17 cellular contexts compared by ENCODE assay signal in genomic region chr6:114033606-114034005, GRCh38.
DNase-seq lines count a peak whose midpoint lies in the region; ATAC-seq and TF ChIP-seq lines count a peak whose summit lies in the region.
"Had no signal": no experiment of that assay in that cellular context is flagged by ENCODE, and none has a peak within 500 bp of the region (broad histone marks: within the 10 kb centered on the region; RNA-seq: fewer than 3 reads in every experiment).

No MANE protein-coding gene starts in this region.

- no peaks in the 10 kb centered on the region for H3K9me3 ChIP-seq in RWPE2 (ENCODE audit: severe bottlenecking)
- H3K9me3 ChIP-seq: A549, BE2C had no signal

- no peaks in the 10 kb centered on the region for H3K36me3 Mint-ChIP-seq in activated T-helper 1 cell treated with anti-CD3 and anti-CD28 coated beads, Interleukin-12 subunit alpha, Interleukin-12 subunit beta, Interleukin-2, Interleukin-4 antibody, amounts not matched to agents 30 ng/mL and 10 ng/mL and 1 ng/mL, durations not matched to agents 14 hours and 24 hours and 36 hours (ENCODE audit: low read depth)
- H3K36me3 Mint-ChIP-seq in stimulated activated naive B cell treated with anti-CD40 and anti-IgM and Interleukin-4, amounts not matched to agents 10 μg/mL and 1 μg/mL and 100 μg/mL, for 72 hours, result no peaks in the 10 kb centered on the region
- H3K36me3 Mint-ChIP-seq: CD4-positive, alpha-beta memory T cell; IgD-negative memory B cell had no signal

- no peak overlapping the region for H3K27ac ChIP-seq in RWPE2 (ENCODE audit: poor library complexity, severe bottlenecking)
- H3K27ac ChIP-seq: A549, C4-2B, GM23248 had no signal

- no peak overlapping the region for H3K4me3 Mint-ChIP-seq in activated T-helper 1 cell treated with anti-CD3 and anti-CD28 coated beads, Interleukin-12 subunit alpha, Interleukin-12 subunit beta, Interleukin-2, Interleukin-4 antibody, amounts not matched to agents 30 ng/mL and 10 ng/mL and 1 ng/mL, durations not matched to agents 14 hours and 24 hours and 36 hours
- H3K4me3 Mint-ChIP-seq in stimulated activated naive B cell treated with anti-CD40 and anti-IgM and Interleukin-4, amounts not matched to agents 10 μg/mL and 1 μg/mL and 100 μg/mL, for 72 hours, result no peak overlapping the region
- H3K4me3 Mint-ChIP-seq: CD4-positive, alpha-beta memory T cell; IgD-negative memory B cell had no signal

- peak; percentile 9 for DNase-seq in EL
- DNase-seq in RWPE2 (ENCODE audit: low spot score), result no peak
- peak; percentile 12 to 53 for DNase-seq in foreskin fibroblast
- DNase-seq in activated T-helper 1 cell treated with anti-CD3 and anti-CD28 coated beads, Interleukin-12 subunit alpha, Interleukin-12 subunit beta, Interleukin-2, Interleukin-4 antibody, amounts not matched to agents 30 ng/mL and 10 ng/mL and 1 ng/mL, durations not matched to agents 14 hours and 24 hours and 36 hours (ENCODE audit: low spot score), result no peak
- DNase-seq in stimulated activated naive B cell treated with anti-CD40 and anti-IgM and Interleukin-4, amounts not matched to agents 10 μg/mL and 1 μg/mL and 100 μg/mL, for 72 hours, result no peak
- no peak for DNase-seq in NCI-H2029 treated with DMSO at 0.1 percent for 48 hours (lab: John Stamatoyannopoulos, UW)
- DNase-seq in cerebellar cortex (ENCODE audit: low spot score), result no peak
- DNase-seq: BE2C; CD4-positive, alpha-beta memory T cell; COR-L47; DMS53; GM23248; H7 had no signal

- no peaks in the 10 kb centered on the region for H3K4me1 ChIP-seq in RWPE2 (ENCODE audit: insufficient read depth, poor library complexity, severe bottlenecking)
- H3K4me1 ChIP-seq: A549 had no signal

- no peak overlapping the region for H3K4me3 ChIP-seq in RWPE2 (ENCODE audit: severe bottlenecking)
- H3K4me3 ChIP-seq in foreskin fibroblast (ENCODE audit: low read depth in 1 of 2, low read length in 2 of 2), result no peak overlapping the region
- H3K4me3 ChIP-seq: A549, GM12878, GM23248 had no signal

- no peaks in the 10 kb centered on the region for H3K36me3 ChIP-seq in RWPE2 (ENCODE audit: low read depth)
- H3K36me3 ChIP-seq: BE2C had no signal

- no peaks in the 10 kb centered on the region for H3K27me3 ChIP-seq in RWPE2 (ENCODE audit: insufficient read depth, poor library complexity, severe bottlenecking)
- H3K27me3 ChIP-seq: BE2C had no signal

- no peaks in the 10 kb centered on the region for H3K9me3 Mint-ChIP-seq in activated T-helper 1 cell treated with anti-CD3 and anti-CD28 coated beads, Interleukin-12 subunit alpha, Interleukin-12 subunit beta, Interleukin-2, Interleukin-4 antibody, amounts not matched to agents 30 ng/mL and 10 ng/mL and 1 ng/mL, durations not matched to agents 14 hours and 24 hours and 36 hours
- H3K9me3 Mint-ChIP-seq in stimulated activated naive B cell treated with anti-CD40 and anti-IgM and Interleukin-4, amounts not matched to agents 10 μg/mL and 1 μg/mL and 100 μg/mL, for 72 hours, result peaks cover 1 to 11% of the 10 kb centered on the region in 2 donors

- no peak for TF ChIP-seq CTCF in RWPE2 (IDR thresholded peaks at IDR 0.05; ENCODE audit: poor library complexity, severe bottlenecking)
- TF ChIP-seq CTCF in foreskin fibroblast (IDR thresholded peaks at IDR 0.05; ENCODE audit: low read depth, low read length), result no peak

- no peaks in the 10 kb centered on the region for H3K27me3 Mint-ChIP-seq in activated T-helper 1 cell treated with anti-CD3 and anti-CD28 coated beads, Interleukin-12 subunit alpha, Interleukin-12 subunit beta, Interleukin-2, Interleukin-4 antibody, amounts not matched to agents 30 ng/mL and 10 ng/mL and 1 ng/mL, durations not matched to agents 14 hours and 24 hours and 36 hours (ENCODE audit: insufficient read depth)
- H3K27me3 Mint-ChIP-seq in stimulated activated naive B cell treated with anti-CD40 and anti-IgM and Interleukin-4, amounts not matched to agents 10 μg/mL and 1 μg/mL and 100 μg/mL, for 72 hours, result peaks cover 7 to 14% of the 10 kb centered on the region in 2 donors

- H3K4me1 Mint-ChIP-seq in activated T-helper 1 cell treated with anti-CD3 and anti-CD28 coated beads, Interleukin-12 subunit alpha, Interleukin-12 subunit beta, Interleukin-2, Interleukin-4 antibody, amounts not matched to agents 30 ng/mL and 10 ng/mL and 1 ng/mL, durations not matched to agents 14 hours and 24 hours and 36 hours (ENCODE audit: low read depth), result no peaks in the 10 kb centered on the region
- H3K4me1 Mint-ChIP-seq in stimulated activated naive B cell treated with anti-CD40 and anti-IgM and Interleukin-4, amounts not matched to agents 10 μg/mL and 1 μg/mL and 100 μg/mL, for 72 hours, result no peaks in the 10 kb centered on the region
- H3K4me1 Mint-ChIP-seq: CD4-positive, alpha-beta memory T cell; IgD-negative memory B cell had no signal

- peak; percentile 52; the same call in 1 of the 3 replicates for ATAC-seq in RWPE2 (ENCODE audit: low read depth)
- ATAC-seq in stimulated activated naive B cell treated with anti-CD40 and anti-IgM and Interleukin-4, amounts not matched to agents 10 μg/mL and 1 μg/mL and 100 μg/mL, for 72 hours (replicated peaks), result no peak
- ATAC-seq: A549, GM12878 had no signal

- no peak overlapping the region for H3K27ac Mint-ChIP-seq in activated T-helper 1 cell treated with anti-CD3 and anti-CD28 coated beads, Interleukin-12 subunit alpha, Interleukin-12 subunit beta, Interleukin-2, Interleukin-4 antibody, amounts not matched to agents 30 ng/mL and 10 ng/mL and 1 ng/mL, durations not matched to agents 14 hours and 24 hours and 36 hours
- no peak overlapping the region for H3K27ac Mint-ChIP-seq in stimulated activated naive B cell treated with anti-CD40 and anti-IgM and Interleukin-4, amounts not matched to agents 10 μg/mL and 1 μg/mL and 100 μg/mL, for 72 hours
- H3K27ac Mint-ChIP-seq: CD4-positive, alpha-beta memory T cell; IgD-negative memory B cell had no signal

- intact Hi-C loops in activated T-helper 1 cell treated with anti-CD3 and anti-CD28 coated beads, Interleukin-12 subunit alpha, Interleukin-12 subunit beta, Interleukin-2, Interleukin-4 antibody, amounts not matched to agents 30 ng/mL and 10 ng/mL and 1 ng/mL, durations not matched to agents 14 hours and 24 hours and 36 hours (cut with micrococcal nuclease), result no loop called here

Comparison
In these comparisons a context has a peak if more than half of its experiments do, and no peak if none do; other contexts are left out.
1. DNase-seq: peak in EL (single experiment) and foreskin fibroblast (2 of 2); none in RWPE2 (single experiment), activated T-helper 1 cell treated with anti-CD3 and anti-CD28 coated beads, Interleukin-12 subunit alpha, Interleukin-12 subunit beta, Interleukin-2, Interleukin-4 antibody, amounts not matched to agents 30 ng/mL and 10 ng/mL and 1 ng/mL, durations not matched to agents 14 hours and 24 hours and 36 hours (single experiment), stimulated activated naive B cell treated with anti-CD40 and anti-IgM and Interleukin-4, amounts not matched to agents 10 μg/mL and 1 μg/mL and 100 μg/mL, for 72 hours (single experiment), NCI-H2029 treated with DMSO at 0.1 percent for 48 hours (single experiment) and cerebellar cortex (single experiment).